Comparison of ENCODE assay signal across 8 cellular contexts in genomic region chr9:2341956-2342355, GRCh38.
"Had no signal": no experiment of that assay in that cellular context is flagged by ENCODE, and none has a peak within 500 bp of the region (broad histone marks: within the 10 kb centered on the region; RNA-seq: fewer than 3 reads in every experiment).

No MANE protein-coding gene starts in this region.

- H3K4me2 ChIP-seq: GM23338 had no signal

- H2AFZ ChIP-seq: GM23338 had no signal

- ATAC-seq: GM23338, K562 had no signal

- H3K4me3 ChIP-seq: GM23338, K562 had no signal

- FAIRE-seq: H1, H54, HTR-8/SVneo, K562 had no signal

- DNase-seq: H9, HCEC 1CT, IMR-90 had no signal
